ENCODE assay signal across 9 cellular contexts in the genomic region with DNA sequence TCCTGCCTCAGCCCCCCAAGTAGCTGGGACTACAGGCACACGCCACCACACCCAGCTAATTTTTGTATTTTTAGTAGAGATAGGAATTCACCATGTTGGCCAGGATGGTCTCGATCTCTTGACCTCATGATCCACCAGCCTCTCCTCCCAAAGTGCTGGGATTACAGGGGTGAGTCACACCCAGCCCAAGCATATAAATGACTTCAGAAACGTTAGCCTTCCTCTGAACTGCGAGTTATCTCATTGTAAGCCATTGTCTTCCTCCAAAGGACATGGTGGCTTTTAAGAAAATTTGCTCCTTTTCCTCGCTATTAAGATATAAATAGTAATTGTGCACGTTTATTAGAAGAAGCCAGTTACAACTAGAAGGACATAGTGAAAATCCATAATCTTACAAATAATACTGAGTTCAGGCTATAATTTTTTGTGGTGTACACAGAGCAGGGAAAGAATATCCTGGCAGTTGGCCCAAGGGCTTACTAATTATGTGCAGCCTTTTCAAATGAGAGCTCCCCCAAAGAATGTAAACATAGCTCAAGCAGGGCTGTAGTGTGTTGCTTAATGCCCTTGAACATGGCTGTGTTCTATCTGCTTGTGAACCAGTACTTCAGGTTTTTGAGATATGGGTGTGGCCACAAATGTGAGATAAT.
DNase-seq lines count a peak whose midpoint lies in the region; ATAC-seq and TF ChIP-seq lines count a peak whose summit lies in the region.
"Had no signal": no experiment of that assay in that cellular context is flagged by ENCODE, and none has a peak within 500 bp of the region (broad histone marks: within the 10 kb centered on the region; RNA-seq: fewer than 3 reads in every experiment).

No MANE protein-coding gene starts in this region.

- peaks cover 58% of the 10 kb centered on the region for H3K4me1 Mint-ChIP-seq in mesothelial cell of epicardium
- peaks cover 2% of the 10 kb centered on the region for H3K4me1 Mint-ChIP-seq in activated T-cell treated with anti-CD3 and anti-CD28 coated beads, Interleukin-2, amount 50 U/mL, for 24 hours (ENCODE audit: low read depth)
- H3K4me1 Mint-ChIP-seq in effector memory CD8-positive, alpha-beta T cell (ENCODE audit: low read depth in 2 of 2): no peaks in the 10 kb centered on the region

- ATAC-seq in GM21423 (IDR thresholded peaks at IDR 0.05; ENCODE audit: unreplicated experiment) (no peak), HG03196 (IDR thresholded peaks at IDR 0.05; ENCODE audit: unreplicated experiment) (no peak)
- no peak for ATAC-seq in effector memory CD8-positive, alpha-beta T cell (replicated peaks)

- H3K27me3 Mint-ChIP-seq in mesothelial cell of epicardium (ENCODE audit: low read depth): no peaks in the 10 kb centered on the region
- no peaks in the 10 kb centered on the region for H3K27me3 Mint-ChIP-seq in activated T-cell treated with anti-CD3 and anti-CD28 coated beads, Interleukin-2, amount 50 U/mL, for 24 hours
- no peaks in the 10 kb centered on the region for H3K27me3 Mint-ChIP-seq in effector memory CD8-positive, alpha-beta T cell

- TF ChIP-seq CTCF in astrocyte of the cerebellum (IDR thresholded peaks at IDR 0.05; ENCODE audit: low read depth, low read length, missing control alignments) (no peak), mesothelial cell of epicardium (IDR thresholded peaks at IDR 0.05; ENCODE audit: unreplicated experiment) (no peak)

- no peaks in the 10 kb centered on the region for H3K9me3 Mint-ChIP-seq in mesothelial cell of epicardium
- H3K9me3 Mint-ChIP-seq in activated T-cell treated with anti-CD3 and anti-CD28 coated beads, Interleukin-2, amount 50 U/mL, for 24 hours: no peaks in the 10 kb centered on the region
- H3K9me3 Mint-ChIP-seq in effector memory CD8-positive, alpha-beta T cell: peaks cover 0 to 2% of the 10 kb centered on the region in 2 donors

- H3K27ac Mint-ChIP-seq in mesothelial cell of epicardium: peak overlapping the region; percentile 90
- H3K27ac Mint-ChIP-seq in activated T-cell treated with anti-CD3 and anti-CD28 coated beads, Interleukin-2, amount 50 U/mL, for 24 hours: no peak overlapping the region
- H3K27ac Mint-ChIP-seq in effector memory CD8-positive, alpha-beta T cell: no peak overlapping the region

- H3K4me3 ChIP-seq in astrocyte of the cerebellum (ENCODE audit: low read depth, low read length): no peak overlapping the region

- H3K36me3 Mint-ChIP-seq in mesothelial cell of epicardium: peaks cover 7% of the 10 kb centered on the region
- H3K36me3 Mint-ChIP-seq in activated T-cell treated with anti-CD3 and anti-CD28 coated beads, Interleukin-2, amount 50 U/mL, for 24 hours (ENCODE audit: low read depth): no peaks in the 10 kb centered on the region
- no peaks in the 10 kb centered on the region for H3K36me3 Mint-ChIP-seq in effector memory CD8-positive, alpha-beta T cell (ENCODE audit: insufficient read depth)

- no peak overlapping the region for H3K4me3 Mint-ChIP-seq in mesothelial cell of epicardium
- H3K4me3 Mint-ChIP-seq in activated T-cell treated with anti-CD3 and anti-CD28 coated beads, Interleukin-2, amount 50 U/mL, for 24 hours: no peak overlapping the region
- no peak overlapping the region for H3K4me3 Mint-ChIP-seq in effector memory CD8-positive, alpha-beta T cell

- peak; percentile 90 for DNase-seq in DMS153 (lab: John Stamatoyannopoulos, UW)
- DNase-seq in NCI-H146 treated with DMSO at 0.1 percent for 48 hours (lab: John Stamatoyannopoulos, UW; ENCODE audit: unreplicated experiment): peak; percentile 96
- DNase-seq in astrocyte of the cerebellum (ENCODE audit: low read depth): peak; percentile 86
- DNase-seq in mesothelial cell of epicardium (ENCODE audit: low spot score in 2 of 2, unreplicated experiment in 2 of 2): no peak
- no peak for DNase-seq in activated T-cell treated with anti-CD3 and anti-CD28 coated beads, Interleukin-2, amount 50 U/mL, for 24 hours
- no peak for DNase-seq in effector memory CD8-positive, alpha-beta T cell
- DNase-seq: activated gamma-delta T cell had no signal

- in situ Hi-C loops in astrocyte of the cerebellum (cut with HindIII; ENCODE audit: low sequenced_read_pairs): no loop called here

Comparison
In these comparisons a context has a peak if more than half of its experiments do, and no peak if none do; other contexts are left out.
1. DNase-seq: peak in DMS153 (single experiment), NCI-H146 treated with DMSO at 0.1 percent for 48 hours (single experiment) and astrocyte of the cerebellum (single experiment); none in mesothelial cell of epicardium (0 of 2), activated T-cell treated with anti-CD3 and anti-CD28 coated beads, Interleukin-2, amount 50 U/mL, for 24 hours (single experiment) and effector memory CD8-positive, alpha-beta T cell (0 of 3).